Comparison of ENCODE assay signal across 8 cellular contexts in genomic region chr5:80654054-80654390, GRCh38. TPM values are rescaled to one million over a fixed set of nuclear protein-coding genes. Genes with fewer than 3 reads are reported as not detected.
DNase-seq lines count a peak whose midpoint lies in the region; ATAC-seq and TF ChIP-seq lines count a peak whose summit lies in the region.

No MANE protein-coding gene starts in this region.

- TF ChIP-seq CTCF in VCaP (conservative IDR thresholded peaks at IDR 0.05) (no peak), heart right ventricle (IDR thresholded peaks at IDR 0.05) (no peak), gastrocnemius medialis (IDR thresholded peaks at IDR 0.05 in 4 of 5, conservative IDR thresholded peaks at IDR 0.05 in 1 of 5) (no peak)

- H3K4me3 ChIP-seq in heart right ventricle (peak overlapping the region; percentile 20 to 100 (median 94)), gastrocnemius medialis (peak overlapping the region; percentile 62 to 95 (median 84))

- in situ Hi-C loops in gastrocnemius medialis (cut with MboI; ENCODE audit: low sequenced_read_pairs in 4 of 4), result loop anchor here in 2 of 4 donors (25.0 kb wide), 2 partner anchors 167 to 567 kb away; partner anchors contain the start of gene FAM151B (in 1 of the 2)

- peak; percentile 1 for ATAC-seq in HG02759 (IDR thresholded peaks at IDR 0.05; ENCODE audit: unreplicated experiment)
- no peak for ATAC-seq in heart right ventricle
- no peak for ATAC-seq in gastrocnemius medialis
- no peak for ATAC-seq in GM19328 (IDR thresholded peaks at IDR 0.05; ENCODE audit: unreplicated experiment)
- no peak for ATAC-seq in GM18858 (IDR thresholded peaks at IDR 0.05; ENCODE audit: unreplicated experiment)

- intact Hi-C loops in heart right ventricle (cut with DNase I), result loop anchor here in 1 of 10 donors (10.0 kb wide), 1 partner anchor 169 kb away; the partner anchor contains the start of gene FAM151B
- intact Hi-C loops in gastrocnemius medialis (cut with DNase I; ENCODE audit: low total_unique reads), result loop anchor here (2.0 kb wide), 1 partner anchor 247 kb away; no protein-coding TSS in a partner anchor

- H3K4me1 ChIP-seq in heart right ventricle (peaks cover 0 to 27% (median 18%) of the 10 kb centered on the region in 9 donors), gastrocnemius medialis (peaks cover 16 to 19% of the 10 kb centered on the region in 2 donors)

- H3K9me3 ChIP-seq in heart right ventricle (no peaks in the 10 kb centered on the region), gastrocnemius medialis (no peaks in the 10 kb centered on the region)

- H3K27ac ChIP-seq in VCaP (peak overlapping the region; percentile 83), heart right ventricle (peak overlapping the region in 1 of 10 donors; percentile 59), gastrocnemius medialis (peak overlapping the region in 1 of 4 donors; percentile 92)

- H3K36me3 ChIP-seq in heart right ventricle, result peaks cover 0 to 32% (median 17%) of the 10 kb centered on the region in 9 donors
- H3K36me3 ChIP-seq in gastrocnemius medialis, result peaks cover 0 to 28% of the 10 kb centered on the region in 2 donors

- DNase-seq in DMS53 (lab: John Stamatoyannopoulos, UW) (peak; percentile 69), DMS53 treated with DMSO at 0.1 percent for 48 hours (lab: John Stamatoyannopoulos, UW; ENCODE audit: unreplicated experiment) (no peak), heart right ventricle (no peak), gastrocnemius medialis (no peak)

- 1% methylated on average over 24 of the region's 24 CpGs for WGBS in heart right ventricle, 2 donors

- H3K27me3 ChIP-seq in heart right ventricle (no peaks in the 10 kb centered on the region), gastrocnemius medialis (no peaks in the 10 kb centered on the region)

- no peak for TF ChIP-seq POLR2A in gastrocnemius medialis (IDR thresholded peaks at IDR 0.05)

RNA-seq across cellular contexts. Expression of gene MSH3, which starts 0.4 kb away (rescaled TPM):
- total RNA-seq in heart right ventricle, result 10 to 100 TPM in 8 of 10 donors, 1 to 10 TPM in 2; 8.0 to 15.1 (median 12.0) TPM
- 1 to 10 TPM; 2.6 TPM for polyA plus RNA-seq in heart right ventricle
- 10 to 100 TPM in 1 of 4 donors, 1 to 10 TPM in 3; 5.8 to 10.4 (median 7.2) TPM for total RNA-seq in gastrocnemius medialis

RNA-seq across cellular contexts. Expression of gene DHFR, which starts 0.8 kb away (rescaled TPM):
- total RNA-seq in heart right ventricle (10 to 100 TPM in 5 of 10 donors, 1 to 10 TPM in 5; 4.3 to 19.6 (median 10.1) TPM), gastrocnemius medialis (1 to 10 TPM; 2.2 to 5.3 (median 3.7) TPM)
- 1 to 10 TPM; 4.1 to 9.9 TPM for polyA plus RNA-seq in heart right ventricle
